In the genomic region with DNA sequence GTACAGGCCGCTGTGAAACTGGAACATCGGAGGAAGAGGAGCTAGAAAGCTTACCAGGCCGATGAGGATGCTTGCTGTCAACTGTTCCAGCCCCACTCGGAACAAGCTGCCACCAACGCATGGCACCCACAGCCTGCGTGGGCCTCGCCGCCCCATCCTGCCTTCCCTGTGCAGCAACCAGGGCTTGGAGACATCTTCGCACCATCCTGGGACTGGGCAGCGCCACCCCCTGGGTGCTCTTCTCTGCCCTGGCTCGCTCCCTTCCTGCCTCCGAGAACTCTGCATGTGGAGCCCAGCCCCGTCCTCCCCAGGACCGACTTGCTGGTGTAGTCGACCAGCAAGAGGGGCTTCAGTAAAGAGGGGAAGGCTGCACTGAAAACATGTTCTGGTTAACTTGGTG, we compare ENCODE assay signal across 26 cellular contexts.
"Had no signal": no experiment of that assay in that cellular context is flagged by ENCODE, and none has a peak within 500 bp of the region (broad histone marks: within the 10 kb centered on the region; RNA-seq: fewer than 3 reads in every experiment).

No MANE protein-coding gene starts in this region.

- H3K79me2 ChIP-seq: hepatocyte had no signal

- H3K4me2 ChIP-seq: hepatocyte, neural progenitor cell had no signal

- H3K4me1 ChIP-seq: gastrocnemius medialis, heart left ventricle, left lung, neural progenitor cell, right atrium auricular region, tibial artery, upper lobe of left lung had no signal

- H3K27ac ChIP-seq: gastrocnemius medialis, heart left ventricle, hepatocyte, left lung, neural progenitor cell, prostate gland, right atrium auricular region, skin epidermis, spleen, testis, tibial artery, upper lobe of left lung had no signal

- H3K27me3 Mint-ChIP-seq: effector memory CD8-positive, alpha-beta T cell; naive thymus-derived CD4-positive, alpha-beta T cell; stimulated activated memory B cell treated with anti-CD40 and anti-IgM and Interleukin-4, amounts not matched to agents 10 μg/mL and 1 μg/mL and 100 μg/mL, for 72 hours had no signal

- DNase-seq: cortex of kidney; effector memory CD8-positive, alpha-beta T cell; foreskin fibroblast; gastrocnemius medialis; heart left ventricle; left cardiac atrium; mammary epithelial cell; mesendoderm; midbrain; naive thymus-derived CD4-positive, alpha-beta T cell; nucleus accumbens; spleen; stimulated activated CD4-positive, alpha-beta T cell treated with anti-CD3 and anti-CD28 coated beads, Interleukin-4, amount 100 ng/mL, for 4 hours; stimulated activated naive CD8-positive, alpha-beta T cell treated with anti-CD3 and anti-CD28 coated beads, Interleukin-15, Interleukin-2, amounts not matched to agents 100 U/mL and 50 U/mL, for 24 hours; substantia nigra; testis; tibial artery had no signal

- H3K9ac ChIP-seq: neural progenitor cell had no signal

- H3K27ac Mint-ChIP-seq: effector memory CD8-positive, alpha-beta T cell; nephron; neural progenitor cell; stimulated activated memory B cell treated with anti-CD40 and anti-IgM and Interleukin-4, amounts not matched to agents 10 μg/mL and 1 μg/mL and 100 μg/mL, for 72 hours had no signal

- H2AFZ ChIP-seq: hepatocyte, neural progenitor cell had no signal

- H3K4me3 ChIP-seq: gastrocnemius medialis, heart left ventricle, hepatocyte, left lung, neural progenitor cell, prostate gland, right atrium auricular region, skin epidermis, spleen, testis, tibial artery, upper lobe of left lung had no signal

- H3K27me3 ChIP-seq: gastrocnemius medialis, hepatocyte, neural progenitor cell, right atrium auricular region, spleen, testis, upper lobe of left lung had no signal

- H3K36me3 ChIP-seq: prostate gland had no signal

- H3K4me3 Mint-ChIP-seq: effector memory CD8-positive, alpha-beta T cell; naive thymus-derived CD4-positive, alpha-beta T cell; nephron; neural progenitor cell; stimulated activated memory B cell treated with anti-CD40 and anti-IgM and Interleukin-4, amounts not matched to agents 10 μg/mL and 1 μg/mL and 100 μg/mL, for 72 hours had no signal

- H3K9me3 ChIP-seq: gastrocnemius medialis, prostate gland, testis had no signal
